In the genomic region with DNA sequence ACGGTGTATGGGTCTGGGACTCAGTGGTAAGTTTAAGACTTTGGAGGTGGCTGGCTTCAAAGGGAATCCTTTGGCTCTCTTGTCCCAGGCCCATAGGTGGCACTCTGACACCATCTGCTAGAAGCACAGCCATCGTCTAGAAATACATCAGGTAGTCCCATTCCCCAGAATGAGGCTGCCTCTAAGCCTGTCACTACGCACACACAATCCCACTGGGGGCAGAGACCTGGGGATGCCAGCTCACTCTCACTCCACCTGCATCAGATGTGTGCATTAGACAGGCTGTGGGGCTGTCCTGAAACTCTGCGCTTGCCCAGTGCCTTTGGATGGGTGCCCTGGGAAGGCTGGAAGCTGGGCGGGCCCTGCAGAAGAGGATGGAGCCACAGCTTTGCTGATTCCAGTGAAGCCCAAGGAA, we compare ENCODE assay signal across 9 cellular contexts.
DNase-seq lines count a peak whose midpoint lies in the region; ATAC-seq and TF ChIP-seq lines count a peak whose summit lies in the region.
"Had no signal": no experiment of that assay in that cellular context is flagged by ENCODE, and none has a peak within 500 bp of the region (broad histone marks: within the 10 kb centered on the region; RNA-seq: fewer than 3 reads in every experiment).

No MANE protein-coding gene starts in this region.

- in situ Hi-C loops in SK-MEL-5 (cut with HindIII; ENCODE audit: low pct_unique_long_range_greater_than_20kb, low sequenced_read_pairs) = no loop called here

- H3K27me3 ChIP-seq in parathyroid adenoma (ENCODE audit: control insufficient read depth, insufficient read depth, low read length) (no peaks in the 10 kb centered on the region), vagina (no peaks in the 10 kb centered on the region)

- H3K9ac ChIP-seq in parathyroid adenoma = no peak overlapping the region

- TF ChIP-seq POLR2A in vagina (IDR thresholded peaks at IDR 0.05) = no peak

- H2AFZ ChIP-seq in parathyroid adenoma = no peak overlapping the region

- intact Hi-C loops in vagina (cut with DNase I) = no loop called here

- H3K36me3 ChIP-seq in parathyroid adenoma (ENCODE audit: control insufficient read depth, insufficient read depth, low read length) (no peaks in the 10 kb centered on the region), vagina (no peaks in the 10 kb centered on the region)

- ATAC-seq in HG02642 (IDR thresholded peaks at IDR 0.05; ENCODE audit: poor library complexity, unreplicated experiment) = peak; percentile 46

- H3K4me1 ChIP-seq in parathyroid adenoma (no peaks in the 10 kb centered on the region), vagina (no peaks in the 10 kb centered on the region)

- H3K27ac ChIP-seq in parathyroid adenoma = no peak overlapping the region
- no peak overlapping the region for H3K27ac ChIP-seq in vagina

- DNase-seq in DMS79 treated with DMSO at 0.1 percent for 48 hours (lab: John Stamatoyannopoulos, UW) = peak; percentile 29
- peak; percentile 45 for DNase-seq in SK-MEL-5 (ENCODE audit: low read depth, low spot score)
- peak; percentile 56 for DNase-seq in fibroblast of pulmonary artery (ENCODE audit: low read depth)
- DNase-seq in HuH-7.5 (ENCODE audit: low spot score) = no peak
- no peak for DNase-seq in stimulated activated naive CD4-positive, alpha-beta T cell treated with Interleukin-2 at 50 U/mL for 16 hours (lab: John Stamatoyannopoulos, UW)
- DNase-seq in vagina (ENCODE audit: extremely low spot score in 2 of 2) = no peak
- DNase-seq: naive B cell had no signal

- no peaks in the 10 kb centered on the region for H3K79me2 ChIP-seq in parathyroid adenoma

- H3K4me2 ChIP-seq in parathyroid adenoma (ENCODE audit: low read length) = no peak overlapping the region

- TF ChIP-seq CTCF in fibroblast of pulmonary artery (IDR thresholded peaks at IDR 0.05; ENCODE audit: low read length, missing control alignments) = peak; percentile 68
- TF ChIP-seq CTCF in parathyroid adenoma (IDR thresholded peaks at IDR 0.05) = peak; percentile 6
- TF ChIP-seq CTCF in vagina (IDR thresholded peaks at IDR 0.05) = peak in 1 of 3 experiments; percentile 8

- H3K4me3 ChIP-seq in fibroblast of pulmonary artery (replicated peaks; ENCODE audit: low read depth, low read length) (no peak overlapping the region), parathyroid adenoma (ENCODE audit: low read depth, low read length) (no peak overlapping the region), vagina (no peak overlapping the region)

- H3K9me3 ChIP-seq in parathyroid adenoma (ENCODE audit: control insufficient read depth, low read length) (no peaks in the 10 kb centered on the region), vagina (no peaks in the 10 kb centered on the region)

Comparison
In these comparisons a context has a peak if more than half of its experiments do, and no peak if none do; other contexts are left out.
1. DNase-seq: peak in DMS79 treated with DMSO at 0.1 percent for 48 hours (single experiment), SK-MEL-5 (single experiment) and fibroblast of pulmonary artery (single experiment); none in HuH-7.5 (single experiment), stimulated activated naive CD4-positive, alpha-beta T cell treated with Interleukin-2 at 50 U/mL for 16 hours (single experiment) and vagina (0 of 2).